8 cellular contexts compared by ENCODE assay signal in genomic region chr16:18561727-18562314, GRCh38. TPM values are rescaled to one million over a fixed set of nuclear protein-coding genes. Genes with fewer than 3 reads are reported as not detected.
A peak's percentile ranks its signal among the peaks of the same experiment; 100 is the strongest.
DNase-seq lines count a peak whose midpoint lies in the region; ATAC-seq and TF ChIP-seq lines count a peak whose summit lies in the region.
"Not testable (repeated sequence)": the region's sequence is repeated elsewhere in the genome, so short reads cannot be mapped to it uniquely, and the experiment has no call there.

A gene with protein sequence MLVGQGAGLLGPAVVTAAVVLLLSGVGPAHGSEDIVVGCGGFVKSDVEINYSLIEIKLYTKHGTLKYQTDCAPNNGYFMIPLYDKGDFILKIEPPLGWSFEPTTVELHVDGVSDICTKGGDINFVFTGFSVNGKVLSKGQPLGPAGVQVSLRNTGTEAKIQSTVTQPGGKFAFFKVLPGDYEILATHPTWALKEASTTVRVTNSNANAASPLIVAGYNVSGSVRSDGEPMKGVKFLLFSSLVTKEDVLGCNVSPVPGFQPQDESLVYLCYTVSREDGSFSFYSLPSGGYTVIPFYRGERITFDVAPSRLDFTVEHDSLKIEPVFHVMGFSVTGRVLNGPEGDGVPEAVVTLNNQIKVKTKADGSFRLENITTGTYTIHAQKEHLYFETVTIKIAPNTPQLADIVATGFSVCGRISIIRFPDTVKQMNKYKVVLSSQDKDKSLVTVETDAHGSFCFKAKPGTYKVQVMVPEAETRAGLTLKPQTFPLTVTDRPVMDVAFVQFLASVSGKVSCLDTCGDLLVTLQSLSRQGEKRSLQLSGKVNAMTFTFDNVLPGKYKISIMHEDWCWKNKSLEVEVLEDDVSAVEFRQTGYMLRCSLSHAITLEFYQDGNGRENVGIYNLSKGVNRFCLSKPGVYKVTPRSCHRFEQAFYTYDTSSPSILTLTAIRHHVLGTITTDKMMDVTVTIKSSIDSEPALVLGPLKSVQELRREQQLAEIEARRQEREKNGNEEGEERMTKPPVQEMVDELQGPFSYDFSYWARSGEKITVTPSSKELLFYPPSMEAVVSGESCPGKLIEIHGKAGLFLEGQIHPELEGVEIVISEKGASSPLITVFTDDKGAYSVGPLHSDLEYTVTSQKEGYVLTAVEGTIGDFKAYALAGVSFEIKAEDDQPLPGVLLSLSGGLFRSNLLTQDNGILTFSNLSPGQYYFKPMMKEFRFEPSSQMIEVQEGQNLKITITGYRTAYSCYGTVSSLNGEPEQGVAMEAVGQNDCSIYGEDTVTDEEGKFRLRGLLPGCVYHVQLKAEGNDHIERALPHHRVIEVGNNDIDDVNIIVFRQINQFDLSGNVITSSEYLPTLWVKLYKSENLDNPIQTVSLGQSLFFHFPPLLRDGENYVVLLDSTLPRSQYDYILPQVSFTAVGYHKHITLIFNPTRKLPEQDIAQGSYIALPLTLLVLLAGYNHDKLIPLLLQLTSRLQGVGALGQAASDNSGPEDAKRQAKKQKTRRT (minus strand): TSS chr16:18562097. CDS start chr16:18562040, 57 bp downstream.

- peak; percentile 80 to 82 for DNase-seq in activated CD4-positive, alpha-beta T cell treated with anti-CD3 and anti-CD28 coated beads, Interleukin-2, amount 50 U/mL, for 24 hours (ENCODE audit: low read depth in 1 of 2, low spot score in 1 of 2)
- DNase-seq in mammary epithelial cell (peak; percentile 9), immature natural killer cell (peak; percentile 95 to 97 (median 96)), sigmoid colon (peak; percentile 93), thyroid gland (peak; percentile 88 to 89)

- not testable (repeated sequence) for H3K27me3 Mint-ChIP-seq in immature natural killer cell (ENCODE audit: low read depth in 3 of 3)

- TF ChIP-seq POLR2A in GM18505 (IDR thresholded peaks at IDR 0.05; ENCODE audit: borderline replicate concordance, extremely low read depth, insufficient read depth, insufficient read length); sigmoid colon (IDR thresholded peaks at IDR 0.05); thyroid gland (IDR thresholded peaks at IDR 0.05): not testable (repeated sequence)

- H3K27ac Mint-ChIP-seq in immature natural killer cell, result peak within 1 kb of the TSS in 2 of 6 donors; percentile 51 to 76

- not testable (repeated sequence) for H3K9me3 ChIP-seq in Loucy (ENCODE audit: insufficient read depth, low read depth, low read length); mammary epithelial cell (replicated peaks; ENCODE audit: insufficient read depth, low read length); sigmoid colon; thyroid gland

- CTCF ChIA-PET in mammary epithelial cell (lab: Charles Lee; ENCODE audit: low non-redundant PET), result not testable (repeated sequence)

- not testable (repeated sequence) for H3K9me2 ChIP-seq in Loucy (replicated peaks; ENCODE audit: low read depth, low read length)

- TF ChIP-seq EP300 in sigmoid colon (IDR thresholded peaks at IDR 0.05), result not testable (repeated sequence)

- H3K4me2 ChIP-seq in Loucy (ENCODE audit: low read depth, low read length, poor library complexity, severe bottlenecking) (peak within 1 kb of the TSS; percentile 56), mammary epithelial cell (ENCODE audit: insufficient read depth, low read depth, low read length) (peak within 1 kb of the TSS; percentile 51)

- not testable (repeated sequence) for H3K27me3 ChIP-seq in Loucy (ENCODE audit: insufficient read depth, low read length, poor library complexity, severe bottlenecking); mammary epithelial cell (ENCODE audit: insufficient read depth, low read length); sigmoid colon; thyroid gland

- ATAC-seq in GM18505 (IDR thresholded peaks at IDR 0.05; ENCODE audit: unreplicated experiment) (peak; percentile 95), HG02610 (IDR thresholded peaks at IDR 0.05; ENCODE audit: unreplicated experiment) (peak; percentile 94)

- H3K9me3 Mint-ChIP-seq in immature natural killer cell, result not testable (repeated sequence)

- H3K4me3 ChIP-seq in Loucy (ENCODE audit: low read length, poor library complexity, severe bottlenecking) (peak within 1 kb of the TSS; percentile 65), mammary epithelial cell (replicated peaks in 1 of 3; ENCODE audit: insufficient read depth in 1 of 3, low read depth in 2 of 3, low read length in 3 of 3) (peak within 1 kb of the TSS in 2 of 3 experiments; percentile 37 to 48), sigmoid colon (peak within 1 kb of the TSS; percentile 48 to 62 (median 56)), thyroid gland (replicated peaks in 1 of 3) (peak within 1 kb of the TSS in 1 of 3 donors; percentile 48)

- BruUV-seq in mammary epithelial cell (replicated peaks; lab: Mats Ljungman, UMichigan), result not testable (repeated sequence)

- H3K27ac ChIP-seq in mammary epithelial cell (ENCODE audit: insufficient read depth, low read depth, low read length); thyroid gland: not testable (repeated sequence)
- peak within 1 kb of the TSS; percentile 59 to 72 (median 68) for H3K27ac ChIP-seq in sigmoid colon

- TF ChIP-seq CTCF in Loucy (conservative IDR thresholded peaks at IDR 0.05; ENCODE audit: low read length); mammary epithelial cell (conservative IDR thresholded peaks at IDR 0.05 in 1 of 2, IDR thresholded peaks at IDR 0.05 in 1 of 2; ENCODE audit: extremely low read depth in 1 of 2, insufficient read depth in 1 of 2, low read depth in 1 of 2, low read length in 2 of 2); sigmoid colon (IDR thresholded peaks at IDR 0.05): not testable (repeated sequence)
- TF ChIP-seq CTCF in thyroid gland (IDR thresholded peaks at IDR 0.05), result peak in 1 of 6 experiments; percentile 54

- H3K79me2 ChIP-seq in Loucy (ENCODE audit: insufficient read depth, low read length); mammary epithelial cell (ENCODE audit: insufficient read depth, low read length): not testable (repeated sequence)

- H3K4me1 ChIP-seq in Loucy (ENCODE audit: insufficient read depth, low read length, poor library complexity, severe bottlenecking); mammary epithelial cell (ENCODE audit: insufficient read depth, low read length); sigmoid colon; thyroid gland: not testable (repeated sequence)

- H3K36me3 Mint-ChIP-seq in immature natural killer cell, result not testable (repeated sequence)

- not testable (repeated sequence) for H2AFZ ChIP-seq in Loucy (ENCODE audit: low read length)
- H2AFZ ChIP-seq in mammary epithelial cell (ENCODE audit: low read depth, low read length), result peak within 1 kb of the TSS; percentile 62

- peak within 1 kb of the TSS; percentile 52 for H3K9ac ChIP-seq in Loucy (ENCODE audit: low read depth, low read length, poor library complexity, severe bottlenecking)
- H3K9ac ChIP-seq in mammary epithelial cell (ENCODE audit: insufficient read depth, low read length), result peak within 1 kb of the TSS; percentile 40

- not testable (repeated sequence) for H3F3A ChIP-seq in Loucy (ENCODE audit: low read depth)

- H3K36me3 ChIP-seq in Loucy (ENCODE audit: insufficient read depth, low read length); mammary epithelial cell (ENCODE audit: insufficient read depth, low read length); sigmoid colon; thyroid gland: not testable (repeated sequence)

- WGBS in mammary epithelial cell (ENCODE audit: low coverage, missing lambda C conversion rate), result 0% methylated on average over 7 of the region's 66 CpGs
- WGBS in sigmoid colon, 2 donors, result 0% methylated on average over 45 to 50 of the region's 66 CpGs
- 0% methylated on average over 6 of the region's 66 CpGs; no CpG with 5 or more reads in 1 of the 2 donors for WGBS in thyroid gland, 2 donors

- in situ Hi-C loops in mammary epithelial cell (cut with MboI; ENCODE audit: low sequenced_read_pairs in 2 of 2), result not testable (repeated sequence)

- intact Hi-C loops in mammary epithelial cell (cut with micrococcal nuclease); sigmoid colon (cut with DNase I); thyroid gland (cut with DNase I): not testable (repeated sequence)

- peak within 1 kb of the TSS; percentile 57 to 81 (median 68) for H3K4me3 Mint-ChIP-seq in immature natural killer cell

- H3K4me1 Mint-ChIP-seq in immature natural killer cell, result peaks cover 9 to 12% of the 10 kb centered on the region in 2 donors

- not testable (repeated sequence) for H4K20me1 ChIP-seq in Loucy (ENCODE audit: insufficient read depth, low read length, poor library complexity, severe bottlenecking); mammary epithelial cell (ENCODE audit: insufficient read depth, low read length)

- dilution Hi-C loops in mammary epithelial cell (cut with HindIII; ENCODE audit: low sequenced_read_pairs), result not testable (repeated sequence)

RNA-seq across cellular contexts. Expression of the gene that starts here (rescaled TPM):
- 100 to 1,000 TPM; 119 to 128 TPM for total RNA-seq in mammary epithelial cell
- polyA plus RNA-seq in mammary epithelial cell, result 110 TPM
- 159 TPM for polyA minus RNA-seq in mammary epithelial cell
- polyA plus RNA-seq in immature natural killer cell, result 10 to 100 TPM; 49.6 to 98.1 (median 85.4) TPM
- total RNA-seq in sigmoid colon, result 10 to 100 TPM; 44.9 to 56.8 (median 51.8) TPM
- polyA plus RNA-seq in sigmoid colon, result 10 to 100 TPM; 12.0 to 76.3 (median 24.7) TPM
- 100 to 1,000 TPM in 1 of 4 donors, 10 to 100 TPM in 3; 63.2 to 108 (median 77.4) TPM for total RNA-seq in thyroid gland

Comparison
In these comparisons a context has a peak if more than half of its experiments do, and no peak if none do; other contexts are left out.
1. DNase-seq: peak in every context shown above with its lines; median percentile 96 in immature natural killer cell; 93 in sigmoid colon; 88 in thyroid gland; 81 in activated CD4-positive, alpha-beta T cell treated with anti-CD3 and anti-CD28 coated beads, Interleukin-2, amount 50 U/mL, for 24 hours; 9 in mammary epithelial cell.